Comparison of ENCODE assay signal across 20 cellular contexts in the genomic region with DNA sequence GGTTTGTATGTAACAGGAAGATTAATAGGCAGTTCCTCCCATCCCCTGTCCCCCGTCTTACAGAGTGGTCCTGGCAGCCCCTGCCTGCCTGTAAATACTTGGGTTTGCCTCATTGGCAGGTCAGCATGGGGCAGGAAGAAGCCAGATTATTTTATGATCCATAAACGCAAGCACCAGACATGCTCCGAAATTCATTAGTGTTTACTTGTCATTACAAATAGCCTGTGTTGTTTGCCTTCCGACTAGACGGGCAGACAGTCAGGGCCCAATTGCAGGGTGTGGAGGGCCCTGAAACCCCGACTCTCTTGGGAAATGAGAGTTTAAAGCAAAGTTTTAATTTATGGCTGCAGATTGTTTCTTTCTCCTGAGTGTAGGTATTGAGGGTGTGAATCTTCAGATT.
DNase-seq lines count a peak whose midpoint lies in the region; ATAC-seq and TF ChIP-seq lines count a peak whose summit lies in the region.
"Had no signal": no experiment of that assay in that cellular context is flagged by ENCODE, and none has a peak within 500 bp of the region (broad histone marks: within the 10 kb centered on the region; RNA-seq: fewer than 3 reads in every experiment).

No MANE protein-coding gene starts in this region.

- peaks cover 2% of the 10 kb centered on the region for H3K36me3 Mint-ChIP-seq in neural progenitor cell

- H3K27me3 Mint-ChIP-seq in neural progenitor cell (ENCODE audit: insufficient read depth, low read depth): no peaks in the 10 kb centered on the region

- H2AFZ ChIP-seq in neural progenitor cell (replicated peaks): no peak overlapping the region

- H3F3A ChIP-seq in neural progenitor cell (ENCODE audit: low read depth): no peaks in the 10 kb centered on the region

- ATAC-seq in mucosa of descending colon (peak; percentile 72), GM21576 (IDR thresholded peaks at IDR 0.05; ENCODE audit: unreplicated experiment) (no peak), esophagus mucosa (no peak)
- ATAC-seq: HCT116, SK-N-SH treated with all-trans-retinoic acid at 6 μM for 48 hours had no signal

- no peak overlapping the region for H3K4me2 ChIP-seq in neural progenitor cell

- H3K27me3 ChIP-seq in neural progenitor cell: no peaks in the 10 kb centered on the region
- H3K27me3 ChIP-seq: BE2C had no signal

- no peak overlapping the region for H3K27ac Mint-ChIP-seq in neural progenitor cell

- peaks cover 28% of the 10 kb centered on the region for H3K4me1 Mint-ChIP-seq in neural progenitor cell

- H3K9me3 ChIP-seq in mucosa of descending colon (no peaks in the 10 kb centered on the region), neural progenitor cell (ENCODE audit: low read depth) (no peaks in the 10 kb centered on the region)
- H3K9me3 ChIP-seq: BE2C had no signal

- intact Hi-C loops in mucosa of descending colon (cut with DNase I, micrococcal nuclease): no loop called here

- H3K36me3 ChIP-seq in mucosa of descending colon (ENCODE audit: low read depth) (no peaks in the 10 kb centered on the region), neural progenitor cell (no peaks in the 10 kb centered on the region)
- H3K36me3 ChIP-seq: BE2C had no signal

- DNase-seq in DMS79 (lab: John Stamatoyannopoulos, UW): peak; percentile 8
- DNase-seq in HuH-7.5 (ENCODE audit: low spot score): peak; percentile 14
- peak; percentile 37 for DNase-seq in NCI-H774 (lab: John Stamatoyannopoulos, UW)
- no peak for DNase-seq in mucosa of descending colon
- no peak for DNase-seq in G401 (ENCODE audit: low spot score)
- DNase-seq in neural progenitor cell (ENCODE audit: low spot score): no peak
- DNase-seq: BE2C, DND-41, KG1, MV-4-11, NCI-H1105 treated with DMSO at 0.1 percent for 48 hours, NCI-H2081 treated with DMSO at 0.1 percent for 48 hours, NCI-H446, NCI-H526, SIG-M5 had no signal

- peaks cover 5% of the 10 kb centered on the region for H3K4me1 ChIP-seq in mucosa of descending colon (ENCODE audit: low read depth)
- H3K4me1 ChIP-seq in neural progenitor cell: peaks cover 12% of the 10 kb centered on the region
- H3K4me1 ChIP-seq: BE2C had no signal

- no peaks in the 10 kb centered on the region for H3K79me2 ChIP-seq in neural progenitor cell (ENCODE audit: low read depth)

- in situ Hi-C loops in G401 (cut with HindIII; ENCODE audit: low sequenced_read_pairs): no loop called here

- no peak overlapping the region for H3K9ac ChIP-seq in neural progenitor cell

- H3K4me3 Mint-ChIP-seq in neural progenitor cell: no peak overlapping the region

- TF ChIP-seq CTCF in mucosa of descending colon (IDR thresholded peaks at IDR 0.05): no peak
- no peak for TF ChIP-seq CTCF in neural progenitor cell (IDR thresholded peaks at IDR 0.05)

- H3K27ac ChIP-seq in neural progenitor cell: no peak overlapping the region
- H3K27ac ChIP-seq: RWPE1 had no signal

- no peaks in the 10 kb centered on the region for H3K9me3 Mint-ChIP-seq in neural progenitor cell

- H3K4me3 ChIP-seq in mucosa of descending colon (no peak overlapping the region), neural progenitor cell (no peak overlapping the region)

- H4K20me1 ChIP-seq in neural progenitor cell (ENCODE audit: low read depth): no peaks in the 10 kb centered on the region

Comparison
In these comparisons a context has a peak if more than half of its experiments do, and no peak if none do; other contexts are left out.
1. DNase-seq: peak in DMS79 (single experiment), HuH-7.5 (single experiment) and NCI-H774 (single experiment); none in mucosa of descending colon (0 of 3), G401 (single experiment) and neural progenitor cell (single experiment).